ENCODE assay signal across 20 cellular contexts in genomic region chr9:117205806-117206205, GRCh38.
DNase-seq lines count a peak whose midpoint lies in the region; ATAC-seq, FAIRE-seq and TF ChIP-seq lines count a peak whose summit lies in the region.
"Had no signal": no experiment of that assay in that cellular context is flagged by ENCODE, and none has a peak within 500 bp of the region (broad histone marks: within the 10 kb centered on the region; RNA-seq: fewer than 3 reads in every experiment).

No MANE protein-coding gene starts in this region.

- no peak overlapping the region for H3K4me3 ChIP-seq in IMR-90 (ENCODE audit: insufficient read depth, low read depth, low read length)
- H3K4me3 ChIP-seq in astrocyte (ENCODE audit: insufficient read depth, low read depth, low read length) = no peak overlapping the region
- H3K4me3 ChIP-seq in mesendoderm (ENCODE audit: low read length) = no peak overlapping the region
- H3K4me3 ChIP-seq: A549, GM23248, SK-N-MC had no signal

- no peaks in the 10 kb centered on the region for H3K9me1 ChIP-seq in IMR-90 (ENCODE audit: insufficient read depth, low read length)

- no peak for TF ChIP-seq POLR2A in IMR-90 (IDR thresholded peaks at IDR 0.05; ENCODE audit: low read depth, low read length)

- ATAC-seq in IMR-90 (ENCODE audit: low read depth) (no peak), GM19023 (IDR thresholded peaks at IDR 0.05; ENCODE audit: unreplicated experiment) (no peak), GM21515 (IDR thresholded peaks at IDR 0.05; ENCODE audit: unreplicated experiment) (no peak)
- ATAC-seq: A549, Right ventricle myocardium inferior had no signal

- BruUV-seq in IMR-90 (replicated peaks; lab: Mats Ljungman, UMichigan) = no TSS peak

- no peaks in the 10 kb centered on the region for H3K27me3 ChIP-seq in IMR-90 (ENCODE audit: control insufficient read depth, insufficient read depth, low read length)
- no peaks in the 10 kb centered on the region for H3K27me3 ChIP-seq in astrocyte (ENCODE audit: insufficient read depth, low read length)
- H3K27me3 ChIP-seq in mesendoderm (ENCODE audit: insufficient read depth, low read length, poor library complexity) = no peaks in the 10 kb centered on the region
- H3K27me3 ChIP-seq in H9 (ENCODE audit: insufficient read depth, low read length) = no peaks in the 10 kb centered on the region

- H4K20me1 ChIP-seq in IMR-90 (ENCODE audit: insufficient read depth, low read length) (no peaks in the 10 kb centered on the region), astrocyte (ENCODE audit: insufficient read depth, low read length) (no peaks in the 10 kb centered on the region), H9 (ENCODE audit: control insufficient read depth, insufficient read depth, insufficient read length) (no peaks in the 10 kb centered on the region)

- H2BK15ac ChIP-seq in IMR-90 (ENCODE audit: low read depth, low read length) (no peak overlapping the region), mesendoderm (replicated peaks; ENCODE audit: low read depth) (no peak overlapping the region), H9 (ENCODE audit: low read depth, low read length) (no peak overlapping the region)

- H3K4me3 Mint-ChIP-seq in astrocyte (ENCODE audit: unreplicated experiment) (no peak overlapping the region), H9 (no peak overlapping the region)
- H3K4me3 Mint-ChIP-seq: CD4-positive, alpha-beta T cell had no signal

- TF ChIP-seq RAD21 in IMR-90 (IDR thresholded peaks at IDR 0.05; ENCODE audit: low read length) = no peak

- H3K4ac ChIP-seq in IMR-90 (ENCODE audit: low read depth, low read length) = no peak overlapping the region
- H3K4ac ChIP-seq in mesendoderm (ENCODE audit: low read depth, low read length) = no peak overlapping the region
- H3K4ac ChIP-seq in H9 (ENCODE audit: low read depth, low read length) = no peak overlapping the region

- H3K4me1 Mint-ChIP-seq in astrocyte (ENCODE audit: low read depth, unreplicated experiment) (peaks cover 20% of the 10 kb centered on the region), H9 (peaks cover 4 to 6% of the 10 kb centered on the region in 2 experiments)

- H2BK5ac ChIP-seq in IMR-90 (ENCODE audit: low read depth, low read length, poor library complexity, severe bottlenecking) (no peak overlapping the region), mesendoderm (ENCODE audit: low read length) (no peak overlapping the region), H9 (ENCODE audit: insufficient read length, low read length) (no peak overlapping the region)

- H3K36me3 ChIP-seq in IMR-90 (ENCODE audit: control insufficient read depth, insufficient read depth, low read length) (no peaks in the 10 kb centered on the region), astrocyte (ENCODE audit: insufficient read depth, low read length) (no peaks in the 10 kb centered on the region), mesendoderm (ENCODE audit: control insufficient read depth, insufficient read depth, low read length) (no peaks in the 10 kb centered on the region)

- dilution Hi-C loops in IMR-90 (cut with HindIII; ENCODE audit: low sequenced_read_pairs, unreplicated experiment) = no loop called here

- H4K5ac ChIP-seq in IMR-90 (ENCODE audit: low read depth, low read length) (no peak overlapping the region), mesendoderm (ENCODE audit: low read length) (no peak overlapping the region), H9 (ENCODE audit: insufficient read length, low read depth, low read length) (no peak overlapping the region)

- H3K9ac ChIP-seq in IMR-90 (ENCODE audit: low read depth, low read length) (no peak overlapping the region), astrocyte (ENCODE audit: low read length) (no peak overlapping the region), mesendoderm (ENCODE audit: low read length) (no peak overlapping the region), H9 (ENCODE audit: extremely low read depth, insufficient read length, low read length) (no peak overlapping the region)
- H3K9ac ChIP-seq: GM23248 had no signal

- CTCF ChIA-PET in IMR-90 (lab: Yijun Ruan, JAX) = interaction anchor here (0.7 kb wide), 1 partner anchor 73 kb away, joined by 4 read pairs; no protein-coding TSS in a partner anchor

- no peak overlapping the region; the same call in 1 of the 2 replicates for H3K18ac ChIP-seq in IMR-90 (ENCODE audit: low read depth, low read length)
- H3K18ac ChIP-seq in mesendoderm (ENCODE audit: low read length) = peak overlapping the region; percentile 51
- H3K18ac ChIP-seq in H9 (ENCODE audit: insufficient read length, low read depth, low read length) = no peak overlapping the region

- peak overlapping the region; percentile 49; the same call in 1 of the 2 replicates for H3K27ac ChIP-seq in IMR-90 (ENCODE audit: insufficient read depth, low read length)
- no peak overlapping the region for H3K27ac ChIP-seq in astrocyte (ENCODE audit: low read depth, low read length)
- no peak overlapping the region for H3K27ac ChIP-seq in mesendoderm (ENCODE audit: low read depth, low read length)
- H3K27ac ChIP-seq in H9 (ENCODE audit: insufficient read length, low read depth, low read length) = no peak overlapping the region
- H3K27ac ChIP-seq: A549, GM23248, SK-N-MC had no signal

- H4K8ac ChIP-seq in IMR-90 (ENCODE audit: low read depth in 2 of 2, low read length in 2 of 2) (no peak overlapping the region), mesendoderm (ENCODE audit: low read depth, low read length) (no peak overlapping the region), H9 (replicated peaks; ENCODE audit: insufficient read length, low read depth, low read length) (no peak overlapping the region)

- FAIRE-seq in astrocyte (lab: Jason Lieb, UNC) = no peak
- FAIRE-seq: A549, RCC 7860 had no signal

- no peak overlapping the region for H2AFZ ChIP-seq in IMR-90 (replicated peaks; ENCODE audit: low read length, poor library complexity)
- no peak overlapping the region for H2AFZ ChIP-seq in astrocyte (ENCODE audit: low read depth, low read length)
- no peak overlapping the region for H2AFZ ChIP-seq in H9 (ENCODE audit: low read length)
- H2AFZ ChIP-seq: GM23248 had no signal

- H3K4me2 ChIP-seq in IMR-90 (ENCODE audit: low read depth, low read length) (no peak overlapping the region), astrocyte (ENCODE audit: low read length) (no peak overlapping the region), mesendoderm (ENCODE audit: low read length) (no peak overlapping the region), H9 (ENCODE audit: insufficient read depth, insufficient read length, low read length) (no peak overlapping the region)
- H3K4me2 ChIP-seq: A549 had no signal

- H3K56ac ChIP-seq in IMR-90 (ENCODE audit: extremely low read depth, insufficient read depth, low read length) = no peak overlapping the region
- no peak overlapping the region for H3K56ac ChIP-seq in mesendoderm (ENCODE audit: low read length)
- no peak overlapping the region for H3K56ac ChIP-seq in H9 (ENCODE audit: insufficient read length, low read depth, low read length)

- DNase-seq in DMS153 (lab: John Stamatoyannopoulos, UW) (peak; percentile 52), IMR-90 (peak; percentile 47), astrocyte (ENCODE audit: low read depth) (peak; percentile 11), mesendoderm (no peak), NCI-H1694 (lab: John Stamatoyannopoulos, UW) (no peak), H9 (no peak)
- DNase-seq: Calu3; CD4-positive, alpha-beta T cell; DMS79 treated with DMSO at 0.1 percent for 48 hours; GM23248; HCEC 1CT; NCI-H1417; NCI-H2227 treated with DMSO at 0.1 percent for 48 hours; NCI-H526 treated with DMSO at 0.1 percent for 48 hours had no signal

- H4K91ac ChIP-seq in IMR-90 (ENCODE audit: insufficient read depth, low read depth, low read length) (peak overlapping the region; percentile 61; the same call in 1 of the 2 replicates), H9 (ENCODE audit: insufficient read length, low read depth, low read length) (no peak overlapping the region)

- H3K9me3 Mint-ChIP-seq in astrocyte (ENCODE audit: unreplicated experiment) (no peaks in the 10 kb centered on the region), H9 (peaks cover 4 to 8% of the 10 kb centered on the region in 2 experiments; a peak in 4 of 5 replicates)

- H2BK12ac ChIP-seq in H9 (ENCODE audit: insufficient read length, low read depth, low read length) = no peak overlapping the region

- 0 out of 2 replicates have a peak overlapping the region, but pooled peaks have one; percentile 32 for H2BK120ac ChIP-seq in IMR-90 (ENCODE audit: low read depth, low read length)
- H2BK120ac ChIP-seq in mesendoderm (ENCODE audit: low read depth, low read length) = no peak overlapping the region
- H2BK120ac ChIP-seq in H9 (ENCODE audit: low read depth, low read length, poor library complexity, severe bottlenecking) = no peak overlapping the region

- no CpG with 5 or more reads among the region's 4 CpGs for WGBS in IMR-90 (ENCODE audit: extremely low coverage in 2 of 2, insufficient read length in 1 of 2), 2 experiments
- WGBS in mesendoderm (ENCODE audit: extremely low coverage, insufficient coverage, low lambda C conversion rate) = no CpG with 5 or more reads among the region's 4 CpGs
- no CpG with 5 or more reads among the region's 4 CpGs for WGBS in H9 (ENCODE audit: extremely low coverage, insufficient read length, low lambda C conversion rate)

- H3K9me3 ChIP-seq in IMR-90 (ENCODE audit: control insufficient read depth, insufficient read depth, low read length) (peaks cover 10% of the 10 kb centered on the region), astrocyte (ENCODE audit: insufficient read depth, low read depth, low read length) (no peaks in the 10 kb centered on the region), H9 (ENCODE audit: control insufficient read depth, low read depth, low read length) (no peaks in the 10 kb centered on the region)
- H3K9me3 ChIP-seq: A549 had no signal

- TF ChIP-seq CTCF in IMR-90 (conservative IDR thresholded peaks at IDR 0.05; ENCODE audit: low read depth, low read length) (no peak), astrocyte (IDR thresholded peaks at IDR 0.05; ENCODE audit: insufficient read depth, low read depth, low read length) (no peak), H9 (conservative IDR thresholded peaks at IDR 0.05) (no peak)

- no peaks in the 10 kb centered on the region for H3K23me2 ChIP-seq in H9 (ENCODE audit: insufficient read length, low read depth, low read length, poor library complexity, severe bottlenecking)

- no peak overlapping the region for H2AK9ac ChIP-seq in IMR-90 (replicated peaks; ENCODE audit: low read depth, low read length, poor library complexity)

- no peaks in the 10 kb centered on the region for H3K36me3 Mint-ChIP-seq in astrocyte (ENCODE audit: low read depth, unreplicated experiment)
- H3K36me3 Mint-ChIP-seq in H9 (ENCODE audit: insufficient read depth in 1 of 3, low read depth in 3 of 3) = peaks cover 0 to 3% (median 0%) of the 10 kb centered on the region in 3 experiments; a peak in 2 of 7 replicates

- no peaks in the 10 kb centered on the region for H3K4me1 ChIP-seq in IMR-90 (ENCODE audit: control insufficient read depth, insufficient read depth, low read length)
- no peaks in the 10 kb centered on the region for H3K4me1 ChIP-seq in astrocyte (ENCODE audit: insufficient read depth, low read length)
- peaks cover 2% of the 10 kb centered on the region for H3K4me1 ChIP-seq in mesendoderm (ENCODE audit: control insufficient read depth, low read depth, low read length)
- no peaks in the 10 kb centered on the region for H3K4me1 ChIP-seq in H9 (ENCODE audit: insufficient read depth, low read length)
- H3K4me1 ChIP-seq: A549 had no signal

- H2AK5ac ChIP-seq in IMR-90 (ENCODE audit: low read depth, low read length) (no peak overlapping the region), mesendoderm (ENCODE audit: low read length) (no peak overlapping the region), H9 (ENCODE audit: insufficient read length, low read length) (no peak overlapping the region)

- intact Hi-C loops in IMR-90 (cut with micrococcal nuclease) = no loop called here

- in situ Hi-C loops in IMR-90 (cut with MboI; ENCODE audit: low sequenced_read_pairs) = no loop called here

- H3K23ac ChIP-seq in IMR-90 (ENCODE audit: low read depth, low read length) = no peak overlapping the region
- H3K23ac ChIP-seq in mesendoderm (ENCODE audit: low read length) = no peak overlapping the region
- H3K23ac ChIP-seq in H9 (ENCODE audit: insufficient read length, low read depth, low read length) = no peak overlapping the region

- no peak overlapping the region for H3T11ph ChIP-seq in H9 (ENCODE audit: low read length)

- H3K79me1 ChIP-seq in IMR-90 (ENCODE audit: low read depth in 1 of 2, low read length in 2 of 2) (no peaks in the 10 kb centered on the region), mesendoderm (ENCODE audit: low read length) (no peaks in the 10 kb centered on the region), H9 (ENCODE audit: insufficient read depth, low read depth, low read length, poor library complexity, severe bottlenecking) (no peaks in the 10 kb centered on the region)

- H3K79me2 ChIP-seq in astrocyte (ENCODE audit: insufficient read depth, low read length) (no peaks in the 10 kb centered on the region), mesendoderm (ENCODE audit: control insufficient read depth, insufficient read depth, low read length) (no peaks in the 10 kb centered on the region), H9 (ENCODE audit: insufficient read depth, low read length) (no peaks in the 10 kb centered on the region)

- no peak overlapping the region for H3K14ac ChIP-seq in IMR-90 (replicated peaks; ENCODE audit: low read depth, low read length)
- no peak overlapping the region for H3K14ac ChIP-seq in H9 (ENCODE audit: insufficient read depth, low read length)

- no peaks in the 10 kb centered on the region for H3K27me3 Mint-ChIP-seq in astrocyte (ENCODE audit: low read depth, unreplicated experiment)
- H3K27me3 Mint-ChIP-seq in H9 (ENCODE audit: low read depth) = no peaks in the 10 kb centered on the region; the same call in 1 of the 2 replicates
- H3K27me3 Mint-ChIP-seq: CD4-positive, alpha-beta T cell had no signal

- H3K27ac Mint-ChIP-seq in astrocyte (ENCODE audit: unreplicated experiment) (no peak overlapping the region), H9 (no peak overlapping the region; a peak in 1 of 7 replicates)
- H3K27ac Mint-ChIP-seq: CD4-positive, alpha-beta T cell had no signal

- H2BK20ac ChIP-seq in IMR-90 (ENCODE audit: low read depth, low read length) (peak overlapping the region; percentile 45; the same call in 1 of the 2 replicates), H9 (ENCODE audit: low read depth, low read length, poor library complexity, severe bottlenecking) (no peak overlapping the region)

- POLR2A ChIA-PET in IMR-90 (lab: Charles Lee; ENCODE audit: unreplicated experiment) = no interaction called here

Comparison
In these comparisons a context has a peak if more than half of its experiments do, and no peak if none do; other contexts are left out.
1. DNase-seq: peak in DMS153 (single experiment), IMR-90 (single experiment) and astrocyte (single experiment); none in mesendoderm (single experiment), NCI-H1694 (single experiment) and H9 (single experiment).